Comparison of ENCODE assay signal across 14 cellular contexts in genomic region chr12:16586350-16587109, GRCh38. TPM values are rescaled to one million over a fixed set of nuclear protein-coding genes. Genes with fewer than 3 reads are reported as not detected.
DNase-seq lines count a peak whose midpoint lies in the region; ATAC-seq and TF ChIP-seq lines count a peak whose summit lies in the region.
"Had no signal": no experiment of that assay in that cellular context is flagged by ENCODE, and none has a peak within 500 bp of the region (broad histone marks: within the 10 kb centered on the region; RNA-seq: fewer than 3 reads in every experiment).

No MANE protein-coding gene starts in this region.

- TF ChIP-seq CTCF in fibroblast of lung (conservative IDR thresholded peaks at IDR 0.05 in 1 of 2, IDR thresholded peaks at IDR 0.05 in 1 of 2; ENCODE audit: low read depth in 1 of 2, low read length in 2 of 2) (no peak), thyroid gland (IDR thresholded peaks at IDR 0.05) (no peak)

- H3K27me3 ChIP-seq in fibroblast of lung (ENCODE audit: control insufficient read depth, insufficient read depth, low read length) = no peaks in the 10 kb centered on the region
- H3K27me3 ChIP-seq in muscle layer of colon (ENCODE audit: control insufficient read depth in 1 of 2, insufficient read depth in 2 of 2, low read length in 2 of 2) = no peaks in the 10 kb centered on the region
- H3K27me3 ChIP-seq in thyroid gland = no peaks in the 10 kb centered on the region
- H3K27me3 ChIP-seq: BLaER1 had no signal

- DNase-seq in SK-N-MC (ENCODE audit: low read depth, low spot score) = no peak
- peak; percentile 71 to 90 for DNase-seq in fibroblast of lung (ENCODE audit: low read depth in 2 of 2)
- DNase-seq in thyroid gland = no peak
- no peak for DNase-seq in amniotic stem cell (lab: John Stamatoyannopoulos, UW)
- DNase-seq in OCI-M2 (lab: John Stamatoyannopoulos, UW; ENCODE audit: unreplicated experiment) = no peak
- no peak for DNase-seq in cerebellum (ENCODE audit: low spot score)
- DNase-seq: activated CD4-positive, alpha-beta memory T cell treated with anti-CD3 and anti-CD28 coated beads for 36 hours; central memory CD4-positive, alpha-beta T cell; DMS79 had no signal

- H3K9ac ChIP-seq in SK-N-MC (ENCODE audit: insufficient read length) = peak overlapping the region; percentile 65
- no peak overlapping the region for H3K9ac ChIP-seq in fibroblast of lung (ENCODE audit: insufficient read depth, low read length)
- H3K9ac ChIP-seq in muscle layer of colon (ENCODE audit: low read length) = peak overlapping the region; percentile 21
- H3K9ac ChIP-seq: BLaER1 had no signal

- H3K27ac ChIP-seq in SK-N-MC (peak overlapping the region; percentile 93), fibroblast of lung (ENCODE audit: insufficient read depth, low read length) (no peak overlapping the region), muscle layer of colon (ENCODE audit: low read depth, low read length) (peak overlapping the region; percentile 73), thyroid gland (peak overlapping the region; percentile 81 to 98 (median 92))
- H3K27ac ChIP-seq: BLaER1 had no signal

- H3K9me3 ChIP-seq in SK-N-MC (ENCODE audit: low read depth, low read length) (no peaks in the 10 kb centered on the region), fibroblast of lung (ENCODE audit: control insufficient read depth, insufficient read depth, low read depth, low read length) (no peaks in the 10 kb centered on the region), muscle layer of colon (ENCODE audit: low read length) (no peaks in the 10 kb centered on the region), thyroid gland (no peaks in the 10 kb centered on the region)
- H3K9me3 ChIP-seq: BLaER1 had no signal

- no peak for ATAC-seq in HG02938 (IDR thresholded peaks at IDR 0.05; ENCODE audit: unreplicated experiment)
- ATAC-seq: activated T-helper 17 cell treated with anti-CD3 and anti-CD28 coated beads, Interleukin-2, amount 50 U/mL, for 72 hours had no signal

- no peaks in the 10 kb centered on the region for H3K4me1 ChIP-seq in fibroblast of lung (ENCODE audit: control insufficient read depth, extremely low read depth, insufficient read depth, low read length)
- H3K4me1 ChIP-seq in muscle layer of colon (ENCODE audit: insufficient read depth, low read length) = peaks cover 51% of the 10 kb centered on the region
- peaks cover 54 to 65% of the 10 kb centered on the region in 2 donors for H3K4me1 ChIP-seq in thyroid gland
- H3K4me1 ChIP-seq: BLaER1 had no signal

- TF ChIP-seq POLR2A in thyroid gland (IDR thresholded peaks at IDR 0.05) = no peak

- no peak overlapping the region for H2AFZ ChIP-seq in fibroblast of lung (ENCODE audit: low read length)

- WGBS in thyroid gland, 2 donors = 70 to 86% methylated on average over 8 of the region's 8 CpGs

- intact Hi-C loops in thyroid gland (cut with DNase I) = no loop called here

- no peak overlapping the region for H3K4me2 ChIP-seq in fibroblast of lung (ENCODE audit: extremely low read depth, insufficient read depth, low read length)
- H3K4me2 ChIP-seq: BLaER1 had no signal

- 0 out of 2 replicates have a peak, but pooled peaks cover 4% of the 10 kb centered on the region for H3K36me3 ChIP-seq in SK-N-MC (ENCODE audit: insufficient read depth, low read length)
- no peaks in the 10 kb centered on the region for H3K36me3 ChIP-seq in fibroblast of lung (ENCODE audit: control insufficient read depth, insufficient read depth, low read length)
- H3K36me3 ChIP-seq in muscle layer of colon (ENCODE audit: insufficient read depth, low read length) = peaks cover 4% of the 10 kb centered on the region
- H3K36me3 ChIP-seq in thyroid gland = no peaks in the 10 kb centered on the region
- H3K36me3 ChIP-seq: BLaER1 had no signal

- peak overlapping the region; percentile 69 for H3K4me3 ChIP-seq in SK-N-MC
- no peak overlapping the region for H3K4me3 ChIP-seq in fibroblast of lung (replicated peaks in 1 of 4; ENCODE audit: control extremely low read depth in 1 of 4, insufficient read depth in 1 of 4, low read depth in 3 of 4, low read length in 4 of 4)
- peak overlapping the region in 1 of 2 donors; percentile 35 for H3K4me3 ChIP-seq in muscle layer of colon (ENCODE audit: low read depth in 1 of 2, low read length in 2 of 2)
- H3K4me3 ChIP-seq in thyroid gland (replicated peaks in 1 of 3) = no peak overlapping the region
- H3K4me3 ChIP-seq: BLaER1 had no signal

- no peaks in the 10 kb centered on the region for H4K20me1 ChIP-seq in fibroblast of lung (ENCODE audit: control insufficient read depth, extremely low read depth, insufficient read depth, low read length)
- H4K20me1 ChIP-seq: BLaER1 had no signal

- no peaks in the 10 kb centered on the region for H3K79me2 ChIP-seq in fibroblast of lung (ENCODE audit: control insufficient read depth, insufficient read depth, low read length)

RNA-seq across cellular contexts. Expression of gene LMO3, which starts 19.4 kb away (rescaled TPM):
- total RNA-seq in fibroblast of lung (under 0.01 and 0.50 TPM in 2 replicates), thyroid gland (100 to 1,000 TPM; 132 to 282 (median 197) TPM), cerebellum (62.1 TPM)
- 0.12 and 0.15 TPM in 2 replicates for polyA plus RNA-seq in fibroblast of lung
- polyA plus RNA-seq in fibroblast of lung (2012) = 0.13 and 0.18 TPM in 2 replicates
- not detected in 2 replicates for polyA minus RNA-seq in fibroblast of lung (ENCODE audit: low replicate concordance)
- total RNA-seq: activated CD4-positive, alpha-beta memory T cell treated with anti-CD3 and anti-CD28 coated beads for 36 hours; activated T-helper 17 cell treated with anti-CD3 and anti-CD28 coated beads, Interleukin-2, amount 50 U/mL, for 72 hours; endothelial cell of umbilical vein had no signal
- polyA plus RNA-seq: endothelial cell of umbilical vein had no signal

Comparison
In these comparisons a context has a peak if more than half of its experiments do, and no peak if none do; other contexts are left out.
1. DNase-seq: peak in fibroblast of lung (2 of 2); none in SK-N-MC (single experiment), thyroid gland (0 of 2), amniotic stem cell (single experiment), OCI-M2 (single experiment) and cerebellum (single experiment).
2. RNA of gene LMO3, which starts 19.4 kb away (total RNA-seq): 132 to 282 TPM in thyroid gland and 62.1 TPM in cerebellum (single experiment); under 0.01 to 0.50 TPM in fibroblast of lung; every median in the first group is over 10 times any median in the second.